In genomic region chr5:108264533-108264932, GRCh38 we compare ENCODE assay signal across 28 cellular contexts.
"Had no signal": no experiment of that assay in that cellular context is flagged by ENCODE, and none has a peak within 500 bp of the region (broad histone marks: within the 10 kb centered on the region; RNA-seq: fewer than 3 reads in every experiment).

No MANE protein-coding gene starts in this region.

- H3K27ac Mint-ChIP-seq: activated CD4-positive, alpha-beta T cell treated with anti-CD3 and anti-CD28 coated beads, Interleukin-2, amount 10 ng/mL, durations not matched to agents 24 days and 14 days; activated CD8-positive, alpha-beta T cell treated with anti-CD3 and anti-CD28 coated beads, Interleukin-2, amount 10 ng/mL, durations not matched to agents 7 days and 5 days; activated naive CD4-positive, alpha-beta T cell treated with anti-CD3 and anti-CD28 coated beads for 36 hours; activated naive CD4-positive, alpha-beta T cell treated with anti-CD3 and anti-CD28 coated beads, Interleukin-2, amount 50 U/mL, for 72 hours; activated T-cell treated with anti-CD3 and anti-CD28 coated beads, Interleukin-2, amount 50 U/mL, for 24 hours; activated T-helper 1 cell treated with anti-CD3 and anti-CD28 coated beads, Interleukin-12 subunit alpha, Interleukin-12 subunit beta, Interleukin-2, Interleukin-4 antibody, amounts not matched to agents 30 ng/mL and 10 ng/mL and 1 ng/mL, durations not matched to agents 14 hours and 24 hours and 36 hours; T-helper 1 cell treated with Interleukin-12 subunit alpha and Interleukin-12 subunit beta and Interleukin-4 antibody, amounts not matched to agents 30 μg/mL and 1 μg/mL, for 36 hours; T-helper 2 cell treated with Interferon-gamma antibody and Interleukin-4, amounts not matched to agents 5 μg/mL and 100 μg/mL, for 36 hours had no signal

- H3K36me3 ChIP-seq: adrenal gland, breast epithelium, MG63, Peyer's patch, SJSA1 had no signal

- H3K4me1 ChIP-seq: breast epithelium, Peyer's patch had no signal

- DNase-seq: activated CD4-positive, alpha-beta T cell treated with anti-CD3 and anti-CD28 coated beads, Interleukin-2, amount 10 ng/mL, durations not matched to agents 24 days and 14 days; activated CD4-positive, alpha-beta T cell treated with anti-CD3 and anti-CD28 coated beads, Interleukin-2, amount 50 U/mL, for 4 hours; activated CD8-positive, alpha-beta T cell treated with anti-CD3 and anti-CD28 coated beads, Interleukin-2, amount 10 ng/mL, durations not matched to agents 7 days and 5 days; activated gamma-delta T cell treated with Interleukin-2 at 50 U/mL for 16 hours; activated T-cell treated with anti-CD3 and anti-CD28 coated beads, Interleukin-2, amount 50 U/mL, for 24 hours; adrenal gland; body of pancreas; MG63; NCI-H1048; NCI-H1436 treated with DMSO at 0.1 percent for 48 hours; NCI-H187 treated with DMSO at 0.1 percent for 48 hours; NCI-H2081; NCI-H510A; NCI-H526; NCI-H774; PC-3; Peyer's patch; RPMI8226; SHP77 treated with DMSO at 0.1 percent for 48 hours; SK-N-SH had no signal

- H3K27me3 Mint-ChIP-seq: activated CD4-positive, alpha-beta T cell treated with anti-CD3 and anti-CD28 coated beads, Interleukin-2, amount 10 ng/mL, durations not matched to agents 24 days and 14 days; activated T-cell treated with anti-CD3 and anti-CD28 coated beads, Interleukin-2, amount 50 U/mL, for 24 hours had no signal

- H3K4me3 ChIP-seq: adrenal gland, body of pancreas, breast epithelium, K562, MG63, Peyer's patch, SJSA1 had no signal

- H3K9ac ChIP-seq: SK-N-SH had no signal

- H3K4me3 Mint-ChIP-seq: activated CD4-positive, alpha-beta T cell treated with anti-CD3 and anti-CD28 coated beads, Interleukin-2, amount 10 ng/mL, durations not matched to agents 24 days and 14 days; activated CD8-positive, alpha-beta T cell treated with anti-CD3 and anti-CD28 coated beads, Interleukin-2, amount 10 ng/mL, durations not matched to agents 7 days and 5 days; activated naive CD4-positive, alpha-beta T cell treated with anti-CD3 and anti-CD28 coated beads for 36 hours; activated T-cell treated with anti-CD3 and anti-CD28 coated beads, Interleukin-2, amount 50 U/mL, for 24 hours; activated T-helper 1 cell treated with anti-CD3 and anti-CD28 coated beads, Interleukin-12 subunit alpha, Interleukin-12 subunit beta, Interleukin-2, Interleukin-4 antibody, amounts not matched to agents 30 ng/mL and 10 ng/mL and 1 ng/mL, durations not matched to agents 14 hours and 24 hours and 36 hours; T-helper 1 cell treated with Interleukin-12 subunit alpha and Interleukin-12 subunit beta and Interleukin-4 antibody, amounts not matched to agents 30 μg/mL and 1 μg/mL, for 36 hours; T-helper 2 cell treated with Interferon-gamma antibody and Interleukin-4, amounts not matched to agents 5 μg/mL and 100 μg/mL, for 36 hours had no signal

- H3K27me3 ChIP-seq: adrenal gland, body of pancreas, breast epithelium, MG63, Peyer's patch, SJSA1 had no signal

- ATAC-seq: activated CD8-positive, alpha-beta T cell treated with anti-CD3 and anti-CD28 coated beads, Interleukin-2, amount 10 ng/mL, durations not matched to agents 7 days and 5 days; activated naive CD4-positive, alpha-beta T cell treated with anti-CD3 and anti-CD28 coated beads, Interleukin-2, amount 50 U/mL, for 72 hours; body of pancreas; K562; PC-3 had no signal

- H3K9me3 ChIP-seq: adrenal gland, body of pancreas, breast epithelium, MG63, Peyer's patch, SJSA1, SK-N-SH had no signal

- H3K4me2 ChIP-seq: SK-N-SH had no signal

- H3K9me3 Mint-ChIP-seq: activated CD4-positive, alpha-beta T cell treated with anti-CD3 and anti-CD28 coated beads, Interleukin-2, amount 10 ng/mL, durations not matched to agents 24 days and 14 days; activated naive CD4-positive, alpha-beta T cell treated with anti-CD3 and anti-CD28 coated beads for 36 hours; activated naive CD4-positive, alpha-beta T cell treated with anti-CD3 and anti-CD28 coated beads, Interleukin-2, amount 50 U/mL, for 72 hours; activated T-cell treated with anti-CD3 and anti-CD28 coated beads, Interleukin-2, amount 50 U/mL, for 24 hours; activated T-helper 1 cell treated with anti-CD3 and anti-CD28 coated beads, Interleukin-12 subunit alpha, Interleukin-12 subunit beta, Interleukin-2, Interleukin-4 antibody, amounts not matched to agents 30 ng/mL and 10 ng/mL and 1 ng/mL, durations not matched to agents 14 hours and 24 hours and 36 hours; T-helper 1 cell treated with Interleukin-12 subunit alpha and Interleukin-12 subunit beta and Interleukin-4 antibody, amounts not matched to agents 30 μg/mL and 1 μg/mL, for 36 hours; T-helper 2 cell treated with Interferon-gamma antibody and Interleukin-4, amounts not matched to agents 5 μg/mL and 100 μg/mL, for 36 hours had no signal

- H3K36me3 Mint-ChIP-seq: activated naive CD4-positive, alpha-beta T cell treated with anti-CD3 and anti-CD28 coated beads, Interleukin-2, amount 50 U/mL, for 72 hours had no signal

- H3K27ac ChIP-seq: adrenal gland, body of pancreas, breast epithelium, Peyer's patch, SJSA1 had no signal
